Comparison of ENCODE assay signal across 8 cellular contexts in the genomic region with DNA sequence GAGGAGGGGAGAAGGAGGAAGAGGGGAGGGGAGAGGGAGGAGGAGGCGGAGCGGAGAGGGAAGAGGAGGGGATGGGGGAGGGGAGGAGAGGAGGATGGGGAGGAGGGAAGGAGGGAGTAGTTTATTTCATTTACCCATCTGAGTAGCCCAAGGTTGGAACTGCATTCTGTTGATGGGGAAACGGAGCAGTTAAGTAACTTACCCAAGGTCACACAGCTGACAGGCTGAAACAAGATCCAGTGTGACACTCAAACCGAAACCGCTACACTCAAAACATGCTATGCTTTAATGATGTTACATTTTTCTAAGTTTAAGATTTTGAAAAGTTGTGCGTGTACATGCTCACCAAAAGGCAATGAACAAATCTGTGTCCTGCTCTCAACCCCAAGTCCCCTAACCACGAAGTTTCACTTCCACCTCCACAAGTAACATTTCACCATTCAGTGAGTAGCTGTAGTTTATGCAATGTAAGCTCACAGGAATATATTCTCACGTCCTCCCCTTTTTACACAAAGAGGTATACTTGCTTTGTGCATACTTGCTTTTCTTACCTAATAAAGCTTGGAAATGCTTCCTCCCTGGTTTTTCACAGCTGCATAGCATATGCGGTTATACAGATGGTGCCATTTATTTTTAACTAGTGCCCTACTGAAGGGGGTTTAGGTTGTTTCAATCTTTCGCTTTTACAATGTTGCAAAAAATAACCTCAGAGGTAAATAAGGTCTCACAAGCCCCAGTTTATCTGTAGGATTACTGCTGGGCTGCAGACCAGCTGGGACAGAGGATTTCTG.
A peak's percentile ranks its signal among the peaks of the same experiment; 100 is the strongest.
DNase-seq lines count a peak whose midpoint lies in the region; ATAC-seq and TF ChIP-seq lines count a peak whose summit lies in the region.

No MANE protein-coding gene starts in this region.

- no peak overlapping the region for H4K8ac ChIP-seq in mesendoderm (ENCODE audit: low read depth, low read length)

- no TSS peak for BruUV-seq in PC-9 (replicated peaks; lab: Mats Ljungman, UMichigan)

- H3K4me1 ChIP-seq in mesendoderm (ENCODE audit: control insufficient read depth, low read depth, low read length) = peaks cover 4% of the 10 kb centered on the region
- peaks cover 24% of the 10 kb centered on the region for H3K4me1 ChIP-seq in PC-9 (replicated peaks; ENCODE audit: insufficient read depth)

- H4K20me1 ChIP-seq in PC-9 (ENCODE audit: insufficient read depth) = no peaks in the 10 kb centered on the region

- no peak overlapping the region for H2BK120ac ChIP-seq in mesendoderm (ENCODE audit: low read depth, low read length)

- no peaks in the 10 kb centered on the region for H3K36me3 Mint-ChIP-seq in activated CD8-positive, alpha-beta T cell treated with anti-CD3 and anti-CD28 coated beads for 36 hours (ENCODE audit: low read depth)

- H4K5ac ChIP-seq in mesendoderm (ENCODE audit: low read length) = no peak overlapping the region

- H3K27ac ChIP-seq in mesendoderm (ENCODE audit: low read depth, low read length) (no peak overlapping the region), PC-9 (no peak overlapping the region)

- H3K4me2 ChIP-seq in mesendoderm (ENCODE audit: low read length) (no peak overlapping the region), PC-9 (no peak overlapping the region)

- intact Hi-C loops in activated CD8-positive, alpha-beta T cell treated with anti-CD3 and anti-CD28 coated beads for 36 hours (cut with micrococcal nuclease) = no loop called here
- intact Hi-C loops in PC-9 (cut with micrococcal nuclease; ENCODE audit: unreplicated experiment) = no loop called here

- no peak overlapping the region for H3K23ac ChIP-seq in mesendoderm (ENCODE audit: low read length)

- no peak overlapping the region for H3K27ac Mint-ChIP-seq in activated CD8-positive, alpha-beta T cell treated with anti-CD3 and anti-CD28 coated beads for 36 hours

- no peak for TF ChIP-seq CTCF in activated CD8-positive, alpha-beta T cell treated with anti-CD3 and anti-CD28 coated beads for 36 hours (IDR thresholded peaks at IDR 0.05)
- TF ChIP-seq CTCF in PC-9 (conservative IDR thresholded peaks at IDR 0.05) = no peak

- H3K27me3 ChIP-seq in mesendoderm (ENCODE audit: insufficient read depth, low read length, poor library complexity) (no peaks in the 10 kb centered on the region), PC-9 (ENCODE audit: insufficient read depth, low read depth) (no peaks in the 10 kb centered on the region)

- H3K9me3 ChIP-seq in PC-9 (ENCODE audit: insufficient read depth, low read depth) = no peaks in the 10 kb centered on the region

- peaks cover 20% of the 10 kb centered on the region for H3F3A ChIP-seq in PC-9 (ENCODE audit: insufficient read depth, low read depth)

- WGBS in mesendoderm (ENCODE audit: extremely low coverage, insufficient coverage, low lambda C conversion rate) = no CpG with 5 or more reads among the region's 10 CpGs

- H3K56ac ChIP-seq in mesendoderm (ENCODE audit: low read length) = peak overlapping the region; percentile 25

- POLR2A ChIA-PET in activated CD8-positive, alpha-beta T cell treated with anti-CD3 and anti-CD28 coated beads for 36 hours (lab: Charles Lee) = no interaction called here
- POLR2A ChIA-PET in PC-9 (lab: Charles Lee; ENCODE audit: unreplicated experiment) = interaction anchor here (0.6 kb wide), 2 partner anchors 132 to 156 kb away, joined by 3 read pairs; no protein-coding TSS in a partner anchor

- H3K36me3 ChIP-seq in mesendoderm (ENCODE audit: control insufficient read depth, insufficient read depth, low read length) = no peaks in the 10 kb centered on the region
- no peaks in the 10 kb centered on the region for H3K36me3 ChIP-seq in PC-9 (ENCODE audit: low read depth)

- no peak overlapping the region for H2BK15ac ChIP-seq in mesendoderm (replicated peaks; ENCODE audit: low read depth)

- H3K4ac ChIP-seq in mesendoderm (ENCODE audit: low read depth, low read length) = no peak overlapping the region

- H2BK5ac ChIP-seq in mesendoderm (ENCODE audit: low read length) = no peak overlapping the region

- no peak overlapping the region for H3K4me3 Mint-ChIP-seq in activated CD8-positive, alpha-beta T cell treated with anti-CD3 and anti-CD28 coated beads for 36 hours

- H3K4me1 Mint-ChIP-seq in activated CD8-positive, alpha-beta T cell treated with anti-CD3 and anti-CD28 coated beads for 36 hours (ENCODE audit: low read depth) = peaks cover 10% of the 10 kb centered on the region

- no peak overlapping the region for H3K18ac ChIP-seq in mesendoderm (ENCODE audit: low read length)

- H3K9me3 Mint-ChIP-seq in activated CD8-positive, alpha-beta T cell treated with anti-CD3 and anti-CD28 coated beads for 36 hours = no peaks in the 10 kb centered on the region

- no peak overlapping the region for H2AK5ac ChIP-seq in mesendoderm (ENCODE audit: low read length)

- no peaks in the 10 kb centered on the region for H3K79me2 ChIP-seq in mesendoderm (ENCODE audit: control insufficient read depth, insufficient read depth, low read length)
- H3K79me2 ChIP-seq in PC-9 (ENCODE audit: low read depth) = no peaks in the 10 kb centered on the region; the same call in 1 of the 2 replicates

- CTCF ChIA-PET in activated CD8-positive, alpha-beta T cell treated with anti-CD3 and anti-CD28 coated beads for 36 hours (lab: Charles Lee) = interaction anchor here (1.0 to 1.2 kb wide), 2 partner anchors 45 to 49 kb away, joined by 3 to 4 read pairs; no protein-coding TSS in a partner anchor
- CTCF ChIA-PET in PC-9 (lab: Charles Lee) = no interaction called here

- ATAC-seq in GM19351 (IDR thresholded peaks at IDR 0.05; ENCODE audit: unreplicated experiment) = peak; percentile 89
- peak; percentile 91 for ATAC-seq in HG03280 (IDR thresholded peaks at IDR 0.05; ENCODE audit: unreplicated experiment)
- ATAC-seq in activated CD8-positive, alpha-beta T cell treated with anti-CD3 and anti-CD28 coated beads for 36 hours = peak; percentile 92

- H2AFZ ChIP-seq in PC-9 = no peak overlapping the region

- H3K27me3 Mint-ChIP-seq in activated CD8-positive, alpha-beta T cell treated with anti-CD3 and anti-CD28 coated beads for 36 hours = peaks cover 7% of the 10 kb centered on the region

- DNase-seq in CD1c-positive myeloid dendritic cell (ENCODE audit: extremely low spot score) (peak; percentile 94), mesendoderm (no peak), activated gamma-delta T cell treated with Interleukin-2 at 50 U/mL for 16 hours (no peak), ecto neural progenitor cell (ENCODE audit: low spot score) (no peak), PC-9 (no peak)
- DNase-seq in activated CD8-positive, alpha-beta T cell treated with anti-CD3 and anti-CD28 coated beads for 36 hours = peak; percentile 74

- H3K4me3 ChIP-seq in mesendoderm (ENCODE audit: low read length) = no peak overlapping the region
- no peak overlapping the region for H3K4me3 ChIP-seq in PC-9

- no peaks in the 10 kb centered on the region for H3K9me2 ChIP-seq in PC-9 (ENCODE audit: insufficient read depth)

- no peak overlapping the region for H3K9ac ChIP-seq in mesendoderm (ENCODE audit: low read length)

- H3K79me1 ChIP-seq in mesendoderm (ENCODE audit: low read length) = no peaks in the 10 kb centered on the region

Comparison
In these comparisons a context has a peak if more than half of its experiments do, and no peak if none do; other contexts are left out.
1. DNase-seq: peak in CD1c-positive myeloid dendritic cell (single experiment) and activated CD8-positive, alpha-beta T cell treated with anti-CD3 and anti-CD28 coated beads for 36 hours (single experiment); none in mesendoderm (single experiment), activated gamma-delta T cell treated with Interleukin-2 at 50 U/mL for 16 hours (single experiment), ecto neural progenitor cell (single experiment) and PC-9 (0 of 2).
2. Peak in every context shown above with its lines, with median percentiles within 50 percentile points of each other: ATAC-seq.